20 cellular contexts compared by ENCODE assay signal in the genomic region with DNA sequence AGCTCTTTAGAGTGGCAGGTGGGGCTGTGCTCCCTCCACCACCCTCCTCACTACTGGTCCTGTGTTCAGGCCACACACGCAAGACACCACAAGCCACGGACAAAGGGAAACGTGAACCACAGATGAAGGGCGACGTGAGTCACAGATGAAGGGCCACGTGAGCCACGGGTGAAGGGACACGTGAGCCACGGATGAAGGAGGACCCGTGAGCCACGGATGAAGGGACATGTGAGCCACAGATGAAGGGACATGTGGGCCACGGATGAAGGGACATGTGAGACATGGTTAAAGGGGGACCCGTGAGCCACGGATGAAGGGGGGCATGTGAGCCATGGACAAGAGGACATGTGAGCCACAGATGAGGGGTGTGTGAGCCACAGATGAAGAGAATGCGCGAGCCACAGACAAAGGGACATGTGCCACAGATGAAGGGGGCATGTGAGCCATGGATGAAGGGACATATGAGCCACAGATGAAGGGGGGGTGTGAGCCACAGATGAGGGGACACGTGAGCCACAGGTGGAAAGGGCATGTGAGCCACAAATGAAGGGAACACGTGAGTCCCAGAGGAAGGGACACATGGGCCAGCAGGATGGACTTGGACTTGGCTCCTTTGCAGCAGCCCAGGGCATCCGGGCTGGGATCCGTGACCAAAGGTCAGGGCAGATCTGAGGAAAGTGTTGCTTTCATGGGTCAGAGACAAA.
"Had no signal": no experiment of that assay in that cellular context is flagged by ENCODE, and none has a peak within 500 bp of the region (broad histone marks: within the 10 kb centered on the region; RNA-seq: fewer than 3 reads in every experiment).

No MANE protein-coding gene starts in this region.

- H3K79me2 ChIP-seq: parathyroid adenoma had no signal

- ATAC-seq: esophagus mucosa; gastrocnemius medialis; left lobe of liver; naive thymus-derived CD4-positive, alpha-beta T cell had no signal

- H3K36me3 Mint-ChIP-seq: naive thymus-derived CD4-positive, alpha-beta T cell had no signal

- H3K4me3 Mint-ChIP-seq: naive thymus-derived CD4-positive, alpha-beta T cell had no signal

- H3K27ac ChIP-seq: dorsolateral prefrontal cortex, gastrocnemius medialis, heart right ventricle, parathyroid adenoma, prostate gland, sigmoid colon, skin epidermis, stomach, thoracic aorta, transverse colon, uterus had no signal

- H2AFZ ChIP-seq: parathyroid adenoma had no signal

- H3K9ac ChIP-seq: parathyroid adenoma had no signal

- H3K4me1 ChIP-seq: parathyroid adenoma, prostate gland, sigmoid colon, transverse colon, uterus had no signal

- H3K36me3 ChIP-seq: gastrocnemius medialis, heart right ventricle, prostate gland, sigmoid colon, stomach, thoracic aorta, transverse colon, uterus had no signal

- H3K9me3 ChIP-seq: gastrocnemius medialis, heart right ventricle, prostate gland, sigmoid colon, stomach, thoracic aorta, transverse colon, uterus had no signal

- DNase-seq: cortex of kidney; dorsolateral prefrontal cortex; effector CD8-positive, alpha-beta T cell; gastrocnemius medialis; heart right ventricle; islet precursor cell; mammary epithelial cell; naive thymus-derived CD4-positive, alpha-beta T cell; sigmoid colon; stimulated activated naive CD4-positive, alpha-beta T cell; stomach; substantia nigra; transverse colon; uterus had no signal

- H3K27me3 ChIP-seq: dorsolateral prefrontal cortex, gastrocnemius medialis, sigmoid colon, uterus had no signal

- H3K4me3 ChIP-seq: dorsolateral prefrontal cortex, gastrocnemius medialis, heart right ventricle, prostate gland, sigmoid colon, skin epidermis, stomach, thoracic aorta, transverse colon, uterus had no signal

- H3K27me3 Mint-ChIP-seq: naive thymus-derived CD4-positive, alpha-beta T cell had no signal
